Comparison of ENCODE assay signal across 1 cellular context in the genomic region with DNA sequence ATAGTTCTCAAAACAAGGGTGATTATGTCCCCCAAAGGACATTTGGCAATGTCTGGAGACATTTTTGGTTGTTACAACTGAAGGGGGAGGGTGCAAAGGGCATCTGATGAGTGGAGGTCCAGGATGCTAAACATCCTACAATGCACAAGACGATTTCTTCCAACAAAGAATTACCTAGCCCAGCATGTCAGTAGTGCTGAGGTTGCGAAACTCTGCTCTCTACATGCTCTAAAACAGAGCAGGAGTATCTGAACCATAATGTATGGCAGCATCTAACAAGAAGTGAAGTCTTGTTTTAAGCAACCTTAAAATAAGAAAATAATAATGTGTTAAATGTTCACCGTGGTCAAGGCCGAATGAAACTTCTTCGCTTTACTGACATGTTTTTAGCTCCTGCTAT.
TF ChIP-seq lines count a peak whose summit lies in the region.

No MANE protein-coding gene starts in this region.

TF ChIP-seq in A549, 52 proteins besides CTCF, POLR2A, EP300 and RAD21 (continued from another document):
- TF ChIP-seq, protein P1, sequence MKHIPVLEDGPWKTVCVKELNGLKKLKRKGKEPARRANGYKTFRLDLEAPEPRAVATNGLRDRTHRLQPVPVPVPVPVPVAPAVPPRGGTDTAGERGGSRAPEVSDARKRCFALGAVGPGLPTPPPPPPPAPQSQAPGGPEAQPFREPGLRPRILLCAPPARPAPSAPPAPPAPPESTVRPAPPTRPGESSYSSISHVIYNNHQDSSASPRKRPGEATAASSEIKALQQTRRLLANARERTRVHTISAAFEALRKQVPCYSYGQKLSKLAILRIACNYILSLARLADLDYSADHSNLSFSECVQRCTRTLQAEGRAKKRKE (CRISPR knock-in tag; IDR thresholded peaks at IDR 0.05; ENCODE audit: low read depth) = no peak
- no peak for TF ChIP-seq NR3C1 (IDR thresholded peaks at IDR 0.05)
- peak; percentile 33 to 48; a peak in 1 of 4 replicates for TF ChIP-seq CEBPB (IDR thresholded peaks at IDR 0.05)
TF ChIP-seq in A549: peak in this region for 2.
